Comparison of ENCODE assay signal across 9 cellular contexts in the genomic region with DNA sequence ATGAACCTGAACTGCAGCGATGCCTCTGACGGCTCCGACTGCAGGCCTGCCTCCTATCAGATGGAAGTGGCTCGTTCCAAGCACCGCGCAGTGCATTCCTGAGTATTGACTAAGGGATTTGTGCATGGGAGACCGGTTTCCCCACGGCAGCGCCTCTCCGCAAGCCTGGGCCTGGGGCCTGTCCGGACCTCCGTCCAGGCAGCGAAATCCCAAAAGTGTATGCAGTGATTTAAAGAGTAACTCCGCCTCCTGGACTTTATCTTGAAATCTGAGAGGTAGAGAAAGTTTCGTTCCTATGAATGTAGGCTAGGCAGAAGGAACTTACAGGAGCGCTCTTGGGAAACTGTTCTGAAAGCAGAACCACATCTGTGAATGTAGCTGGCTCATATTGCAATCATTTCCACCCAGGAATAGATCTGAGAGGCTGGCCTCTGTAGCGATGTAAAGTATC.
DNase-seq lines count a peak whose midpoint lies in the region; ATAC-seq and TF ChIP-seq lines count a peak whose summit lies in the region.
"Had no signal": no experiment of that assay in that cellular context is flagged by ENCODE, and none has a peak within 500 bp of the region (broad histone marks: within the 10 kb centered on the region; RNA-seq: fewer than 3 reads in every experiment).

No MANE protein-coding gene starts in this region.

- peak overlapping the region in 3 of 4 donors; percentile 17 to 63 (median 50) for H3K27ac ChIP-seq in Peyer's patch
- H3K27ac ChIP-seq in foreskin keratinocyte: peak overlapping the region; percentile 58
- peak overlapping the region; percentile 75 for H3K27ac ChIP-seq in osteoblast (ENCODE audit: low read depth, low read length)

- H3K79me2 ChIP-seq in osteoblast (ENCODE audit: insufficient read depth, low read length): no peaks in the 10 kb centered on the region

- H3K9me3 ChIP-seq in Peyer's patch (no peaks in the 10 kb centered on the region), osteoblast (ENCODE audit: low read depth, low read length) (no peaks in the 10 kb centered on the region)

- H3K4me2 ChIP-seq in osteoblast (ENCODE audit: insufficient read depth, low read length): peak overlapping the region; percentile 80

- H3K4me1 ChIP-seq in Peyer's patch (no peaks in the 10 kb centered on the region), foreskin keratinocyte (peaks cover 5% of the 10 kb centered on the region), osteoblast (ENCODE audit: insufficient read depth, low read length) (peaks cover 10% of the 10 kb centered on the region)

- ATAC-seq in foreskin keratinocyte: peak; percentile 100
- no peak for ATAC-seq in HG02759 (IDR thresholded peaks at IDR 0.05; ENCODE audit: unreplicated experiment)

- H3K27me3 ChIP-seq in Peyer's patch (no peaks in the 10 kb centered on the region), foreskin keratinocyte (no peaks in the 10 kb centered on the region), osteoblast (ENCODE audit: insufficient read depth, low read length) (no peaks in the 10 kb centered on the region)

- in situ Hi-C loops in GM13976 (cut with MboI; ENCODE audit: low sequenced_read_pairs, unreplicated experiment): no loop called here

- peak; percentile 80 for DNase-seq in AG08395 (ENCODE audit: low spot score)
- DNase-seq in Peyer's patch: peak; percentile 17 to 68 (median 51)
- DNase-seq in foreskin keratinocyte: peak; percentile 93 to 95
- DNase-seq in osteoblast (ENCODE audit: insufficient read length, low spot score, missing footprints): peak; percentile 89
- no peak for DNase-seq in stimulated activated CD4-positive, alpha-beta T cell treated with anti-CD3 and anti-CD28 coated beads, Interleukin-2, amount 100 ng/mL, for 24 hours
- DNase-seq in SW 1271 (lab: John Stamatoyannopoulos, UW): no peak
- DNase-seq in GM13976 (ENCODE audit: low spot score): no peak
- DNase-seq: CD4-positive, CD25-positive, alpha-beta regulatory T cell had no signal

- H4K20me1 ChIP-seq in osteoblast (ENCODE audit: insufficient read depth, low read length): no peaks in the 10 kb centered on the region

- no peak for TF ChIP-seq CTCF in Peyer's patch (IDR thresholded peaks at IDR 0.05)
- peak; percentile 31 for TF ChIP-seq CTCF in foreskin keratinocyte (conservative IDR thresholded peaks at IDR 0.05)
- no peak for TF ChIP-seq CTCF in osteoblast (IDR thresholded peaks at IDR 0.05; ENCODE audit: extremely low read depth, low read depth, low read length)
- TF ChIP-seq CTCF in GM13976 (IDR thresholded peaks at IDR 0.05; ENCODE audit: borderline replicate concordance, control extremely low read depth, extremely low read depth, insufficient read depth, missing control alignments): no peak

- no peak overlapping the region for H3K4me3 ChIP-seq in Peyer's patch
- H3K4me3 ChIP-seq in osteoblast (ENCODE audit: insufficient read depth, low read length): peak overlapping the region; percentile 63

- no peaks in the 10 kb centered on the region for H3K36me3 ChIP-seq in Peyer's patch
- H3K36me3 ChIP-seq in osteoblast (ENCODE audit: insufficient read depth, low read length): no peaks in the 10 kb centered on the region

- TF ChIP-seq POLR2A in Peyer's patch (IDR thresholded peaks at IDR 0.05): no peak

- peak overlapping the region; percentile 82 for H2AFZ ChIP-seq in osteoblast (ENCODE audit: low read length)

Comparison
In these comparisons a context has a peak if more than half of its experiments do, and no peak if none do; other contexts are left out.
1. DNase-seq: peak in AG08395 (single experiment), Peyer's patch (3 of 3), foreskin keratinocyte (2 of 2) and osteoblast (single experiment); none in stimulated activated CD4-positive, alpha-beta T cell treated with anti-CD3 and anti-CD28 coated beads, Interleukin-2, amount 100 ng/mL, for 24 hours (0 of 2), SW 1271 (0 of 2) and GM13976 (single experiment).
2. Peak in every context shown above with its lines, with median percentiles within 50 percentile points of each other: H3K27ac ChIP-seq.